In the genomic region with DNA sequence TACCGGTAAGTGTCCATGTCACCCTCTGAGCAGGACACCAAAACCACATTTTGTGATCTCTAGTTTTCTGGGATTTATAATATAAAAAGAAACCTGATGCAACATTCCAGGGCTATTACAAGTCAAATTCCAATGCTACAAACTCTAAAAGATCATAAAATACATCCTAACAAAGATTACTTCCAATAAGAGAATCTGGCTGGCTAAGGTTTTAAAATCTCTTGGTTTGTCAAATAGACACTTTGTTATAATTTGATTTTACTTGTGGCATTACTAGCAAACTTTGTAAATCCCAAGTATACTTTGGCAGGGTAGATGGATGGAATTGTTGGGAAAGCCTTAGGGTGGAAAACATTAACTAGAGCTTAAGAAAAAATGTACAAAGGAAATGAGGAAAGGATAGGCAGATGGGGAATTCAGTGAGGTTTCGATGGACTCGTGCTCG, we compare ENCODE assay signal across 17 cellular contexts.
A peak's percentile ranks its signal among the peaks of the same experiment; 100 is the strongest.
DNase-seq lines count a peak whose midpoint lies in the region; FAIRE-seq and TF ChIP-seq lines count a peak whose summit lies in the region.
"Had no signal": no experiment of that assay in that cellular context is flagged by ENCODE, and none has a peak within 500 bp of the region (broad histone marks: within the 10 kb centered on the region; RNA-seq: fewer than 3 reads in every experiment).

No MANE protein-coding gene starts in this region.

- no peak overlapping the region for H2AFZ ChIP-seq in MM.1S (ENCODE audit: low read length)

- 90 to 100% methylated on average over 2 to 4 of the region's 4 CpGs for WGBS in mesodermal cell (ENCODE audit: insufficient coverage in 2 of 2), 2 experiments

- H3K9ac ChIP-seq in MM.1S (ENCODE audit: low read length), result no peak overlapping the region

- peaks cover 36% of the 10 kb centered on the region for H3K4me1 ChIP-seq in mesodermal cell (ENCODE audit: control insufficient read depth, insufficient read depth, low read length, poor library complexity, severe bottlenecking)
- H3K4me1 ChIP-seq in tibial artery, result no peaks in the 10 kb centered on the region
- H3K4me1 ChIP-seq in MM.1S (ENCODE audit: low read length), result no peaks in the 10 kb centered on the region
- H3K4me1 ChIP-seq: tibial nerve had no signal

- DNase-seq in AG10803 (ENCODE audit: low read depth) (peak; percentile 79), LHCN-M2 (ENCODE audit: low read depth) (peak; percentile 66), dedifferentiated amniotic fluid mesenchymal stem cell (ENCODE audit: extremely low spot score) (peak; percentile 78), tibial artery (no peak), MM.1S (no peak), GM12892 (ENCODE audit: insufficient read length) (no peak), NCI-H1092 treated with DMSO at 0.1 percent for 48 hours (lab: John Stamatoyannopoulos, UW) (no peak)
- DNase-seq: activated CD4-positive, alpha-beta T cell treated with anti-CD3 and anti-CD28 coated beads, Interleukin-2, amount 10 ng/mL, durations not matched to agents 7 days and 5 days; activated T-cell treated with anti-CD3 and anti-CD28 coated beads, Interleukin-2, amount 50 U/mL, for 4 hours; C1 segment of cervical spinal cord; Kasumi-1; naive B cell; NCI-H2029; NCI-H526 treated with DMSO at 0.1 percent for 48 hours had no signal

- no peak overlapping the region for H3K4me2 ChIP-seq in MM.1S (ENCODE audit: low read depth, low read length)

- intact Hi-C loops in tibial artery (cut with DNase I; ENCODE audit: low total_unique reads), result no loop called here

- FAIRE-seq in GM12892 (lab: Jason Lieb, UNC), result no peak
- FAIRE-seq: keratinocyte had no signal

- no peaks in the 10 kb centered on the region for H3F3A ChIP-seq in MM.1S (ENCODE audit: insufficient read depth, low read length)

- no peak for TF ChIP-seq POLR2A in GM12892 (IDR thresholded peaks at IDR 0.05; ENCODE audit: low read depth, low read length)

- H3K27ac ChIP-seq in mesodermal cell (ENCODE audit: low read depth, low read length, severe bottlenecking) (peak overlapping the region; percentile 30), tibial artery (no peak overlapping the region), MM.1S (ENCODE audit: low read length) (no peak overlapping the region)
- H3K27ac ChIP-seq: tibial nerve had no signal

- TF ChIP-seq CTCF in AG10803 (conservative IDR thresholded peaks at IDR 0.05; ENCODE audit: low read length), result peak; percentile 32; the same call in 1 of the 2 replicates
- TF ChIP-seq CTCF in tibial artery (IDR thresholded peaks at IDR 0.05), result no peak
- TF ChIP-seq CTCF in MM.1S (IDR thresholded peaks at IDR 0.05; ENCODE audit: low read length), result no peak

- no peaks in the 10 kb centered on the region for H3K79me2 ChIP-seq in MM.1S (ENCODE audit: low read length)

- H3K4me3 ChIP-seq in AG10803 (ENCODE audit: low read length), result no peak overlapping the region
- H3K4me3 ChIP-seq in mesodermal cell (ENCODE audit: extremely low read depth, insufficient read depth, low read length, poor library complexity, severe bottlenecking), result no peak overlapping the region
- H3K4me3 ChIP-seq in tibial artery, result no peak overlapping the region
- H3K4me3 ChIP-seq in MM.1S (ENCODE audit: low read length), result no peak overlapping the region
- H3K4me3 ChIP-seq: tibial nerve had no signal

- H3K36me3 ChIP-seq in mesodermal cell (ENCODE audit: control insufficient read depth, insufficient read depth, low read length) (no peaks in the 10 kb centered on the region), tibial artery (no peaks in the 10 kb centered on the region), MM.1S (replicated peaks; ENCODE audit: insufficient read depth, low read length) (no peaks in the 10 kb centered on the region)
- H3K36me3 ChIP-seq: tibial nerve had no signal

- H3K9me2 ChIP-seq in MM.1S (replicated peaks; ENCODE audit: insufficient read depth, low read length), result no peaks in the 10 kb centered on the region

- no peaks in the 10 kb centered on the region for H4K20me1 ChIP-seq in MM.1S (ENCODE audit: insufficient read depth, low read length)

- H3K9me3 ChIP-seq in mesodermal cell (ENCODE audit: control insufficient read depth, low read length), result no peaks in the 10 kb centered on the region
- no peaks in the 10 kb centered on the region for H3K9me3 ChIP-seq in tibial artery
- H3K9me3 ChIP-seq in MM.1S (replicated peaks; ENCODE audit: insufficient read depth, low read length), result no peaks in the 10 kb centered on the region
- H3K9me3 ChIP-seq: tibial nerve had no signal

- no peaks in the 10 kb centered on the region for H3K27me3 ChIP-seq in tibial artery
- no peaks in the 10 kb centered on the region for H3K27me3 ChIP-seq in MM.1S (replicated peaks; ENCODE audit: insufficient read depth, low read length)
- H3K27me3 ChIP-seq: tibial nerve had no signal

Comparison
In these comparisons a context has a peak if more than half of its experiments do, and no peak if none do; other contexts are left out.
1. DNase-seq: peak in AG10803 (single experiment), LHCN-M2 (single experiment) and dedifferentiated amniotic fluid mesenchymal stem cell (single experiment); none in tibial artery (0 of 2), MM.1S (single experiment), GM12892 (single experiment) and NCI-H1092 treated with DMSO at 0.1 percent for 48 hours (single experiment).